Comparison of ENCODE assay signal across 8 cellular contexts in the genomic region with DNA sequence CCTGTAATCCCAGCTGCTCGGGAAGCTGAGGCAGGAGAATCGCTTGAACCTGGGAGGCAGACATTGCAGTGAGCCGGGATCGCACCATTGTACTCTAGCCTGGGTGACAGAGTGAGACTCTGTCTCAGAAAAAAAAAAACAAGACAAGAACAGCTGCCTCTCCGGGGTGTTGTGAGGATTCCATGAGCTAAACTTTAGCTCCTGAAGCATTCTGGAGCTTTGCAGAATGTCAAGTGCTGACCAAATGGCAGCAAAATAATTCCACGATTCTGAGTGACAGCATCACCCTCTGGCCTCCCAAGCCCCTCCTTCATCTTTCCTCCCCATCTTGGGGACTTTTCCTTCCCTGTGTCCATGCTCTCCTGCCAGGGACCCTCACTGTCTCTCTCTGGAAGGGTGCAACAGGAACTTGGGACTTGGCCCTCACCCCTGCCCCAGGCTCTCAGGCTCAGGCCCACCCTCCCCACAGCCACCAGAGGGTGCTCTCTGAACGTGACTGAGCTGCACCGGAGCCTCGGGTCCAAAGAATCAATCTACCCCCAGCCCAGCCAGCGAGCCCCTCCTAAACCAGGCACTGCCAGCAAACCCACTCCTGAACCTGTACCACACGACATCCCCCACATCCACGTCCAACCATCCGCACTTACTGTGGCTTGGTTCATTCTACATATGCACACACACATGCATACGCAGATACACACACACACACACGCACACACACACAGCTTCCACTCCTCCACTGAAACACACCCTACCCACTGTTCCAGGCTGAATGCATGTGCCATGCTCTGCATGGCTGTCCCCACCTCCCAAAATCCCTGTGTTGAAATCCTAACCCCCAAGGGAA. TPM values are rescaled to one million over a fixed set of nuclear protein-coding genes. Genes with fewer than 3 reads are reported as not detected.
DNase-seq lines count a peak whose midpoint lies in the region; ATAC-seq and TF ChIP-seq lines count a peak whose summit lies in the region.

No MANE protein-coding gene starts in this region.

- 54% methylated on average over 15 of the region's 15 CpGs; no CpG with 5 or more reads in 1 of the 2 donors for WGBS in transverse colon (ENCODE audit: low coverage in 1 of 2), 2 donors

- H3K36me3 ChIP-seq in Caco-2 (ENCODE audit: control insufficient read depth, insufficient read depth, low read length), result no peaks in the 10 kb centered on the region
- peaks cover 4 to 38% of the 10 kb centered on the region in 2 donors for H3K36me3 ChIP-seq in duodenal mucosa (ENCODE audit: control insufficient read depth in 1 of 2, insufficient read depth in 2 of 2, low read length in 2 of 2)
- no peaks in the 10 kb centered on the region for H3K36me3 ChIP-seq in transverse colon

- DNase-seq in Caco-2, result peak; percentile 50 to 68
- peak; percentile 91 for DNase-seq in activated CD4-positive, alpha-beta T cell treated with anti-CD3 and anti-CD28 coated beads, Interleukin-2, amount 10 ng/mL, durations not matched to agents 24 days and 14 days
- DNase-seq in naive thymus-derived CD8-positive, alpha-beta T cell, result peak; percentile 47 to 79 (median 69)
- DNase-seq in transverse colon, result peak; percentile 68
- DNase-seq in NCI-H187 (lab: John Stamatoyannopoulos, UW), result no peak

- peak; percentile 74 to 75 for ATAC-seq in naive thymus-derived CD8-positive, alpha-beta T cell
- no peak for ATAC-seq in GM21619 (IDR thresholded peaks at IDR 0.05; ENCODE audit: unreplicated experiment)

- peaks cover 59% of the 10 kb centered on the region for H3K36me3 Mint-ChIP-seq in Caco-2 (ENCODE audit: insufficient read depth, unreplicated experiment)
- H3K36me3 Mint-ChIP-seq in activated CD4-positive, alpha-beta T cell treated with anti-CD3 and anti-CD28 coated beads, Interleukin-2, amount 10 ng/mL, durations not matched to agents 24 days and 14 days (ENCODE audit: low read depth), result peaks cover 3% of the 10 kb centered on the region
- no peaks in the 10 kb centered on the region for H3K36me3 Mint-ChIP-seq in naive thymus-derived CD8-positive, alpha-beta T cell

- TF ChIP-seq CTCF in Caco-2 (IDR thresholded peaks at IDR 0.05; ENCODE audit: insufficient read depth in 1 of 2, low read depth in 1 of 2, low read length in 1 of 2, severe bottlenecking in 1 of 2, unreplicated experiment in 1 of 2) (peak; percentile 68 to 85), transverse colon (IDR thresholded peaks at IDR 0.05) (peak; percentile 63 to 91 (median 74))

- peaks cover 21% of the 10 kb centered on the region for H3K4me1 Mint-ChIP-seq in Caco-2 (ENCODE audit: low read depth, unreplicated experiment)
- peaks cover 24% of the 10 kb centered on the region for H3K4me1 Mint-ChIP-seq in activated CD4-positive, alpha-beta T cell treated with anti-CD3 and anti-CD28 coated beads, Interleukin-2, amount 10 ng/mL, durations not matched to agents 24 days and 14 days
- H3K4me1 Mint-ChIP-seq in naive thymus-derived CD8-positive, alpha-beta T cell, result peaks cover 18 to 26% (median 23%) of the 10 kb centered on the region in 4 donors

- H3K9me3 Mint-ChIP-seq in Caco-2 (ENCODE audit: unreplicated experiment), result no peaks in the 10 kb centered on the region
- H3K9me3 Mint-ChIP-seq in activated CD4-positive, alpha-beta T cell treated with anti-CD3 and anti-CD28 coated beads, Interleukin-2, amount 10 ng/mL, durations not matched to agents 24 days and 14 days, result no peaks in the 10 kb centered on the region
- H3K9me3 Mint-ChIP-seq in naive thymus-derived CD8-positive, alpha-beta T cell, result no peaks in the 10 kb centered on the region

- POLR2A ChIA-PET in Caco-2 (lab: Charles Lee), result no interaction called here
- POLR2A ChIA-PET in naive thymus-derived CD8-positive, alpha-beta T cell (lab: Charles Lee), result interaction anchor here (1.1 to 2.5 kb wide), 7 partner anchors 10 to 143 kb away, joined by 3 to 18 read pairs (median 5); partner anchors contain the start of gene ACOT7

- H3K27ac Mint-ChIP-seq in Caco-2 (ENCODE audit: unreplicated experiment), result peak overlapping the region; percentile 53
- peak overlapping the region; percentile 90 for H3K27ac Mint-ChIP-seq in activated CD4-positive, alpha-beta T cell treated with anti-CD3 and anti-CD28 coated beads, Interleukin-2, amount 10 ng/mL, durations not matched to agents 24 days and 14 days
- peak overlapping the region; percentile 82 to 97 (median 92) for H3K27ac Mint-ChIP-seq in naive thymus-derived CD8-positive, alpha-beta T cell

- no TSS peak for BruUV-seq in Caco-2 (replicated peaks; lab: Mats Ljungman, UMichigan)

- no peaks in the 10 kb centered on the region for H3K27me3 Mint-ChIP-seq in Caco-2 (ENCODE audit: insufficient read depth, unreplicated experiment)
- no peaks in the 10 kb centered on the region for H3K27me3 Mint-ChIP-seq in activated CD4-positive, alpha-beta T cell treated with anti-CD3 and anti-CD28 coated beads, Interleukin-2, amount 10 ng/mL, durations not matched to agents 24 days and 14 days
- H3K27me3 Mint-ChIP-seq in naive thymus-derived CD8-positive, alpha-beta T cell, result no peaks in the 10 kb centered on the region

- in situ Hi-C loops in transverse colon (cut with MboI; ENCODE audit: low pct_ligation_motif_present in 1 of 4, low pct_unique_long_range_greater_than_20kb in 1 of 4, low sequenced_read_pairs in 3 of 4), result loop anchor here (5.0 to 25.0 kb wide), 5 partner anchors 57 to 311 kb away; partner anchors contain the start of genes KCNAB2 (in 2 of the 4) and HES3 (in 1 of the 4)

- no peaks in the 10 kb centered on the region for H3K27me3 ChIP-seq in Caco-2 (replicated peaks; ENCODE audit: control insufficient read depth, insufficient read depth, low read length)
- H3K27me3 ChIP-seq in duodenal mucosa (ENCODE audit: control insufficient read depth in 1 of 2, insufficient read depth in 2 of 2, low read length in 2 of 2), result no peaks in the 10 kb centered on the region
- no peaks in the 10 kb centered on the region for H3K27me3 ChIP-seq in transverse colon

- H3K4me3 ChIP-seq in Caco-2 (ENCODE audit: low read depth, low read length) (no peak overlapping the region), duodenal mucosa (ENCODE audit: low read depth in 1 of 2, low read length in 2 of 2) (peak overlapping the region; percentile 15 to 54), transverse colon (no peak overlapping the region)

- peaks cover 11% of the 10 kb centered on the region for H3K4me1 ChIP-seq in Caco-2
- peaks cover 41 to 54% of the 10 kb centered on the region in 2 donors for H3K4me1 ChIP-seq in duodenal mucosa (ENCODE audit: control insufficient read depth in 1 of 2, insufficient read depth in 2 of 2, low read length in 2 of 2)
- peaks cover 0 to 43% (median 34%) of the 10 kb centered on the region in 4 donors for H3K4me1 ChIP-seq in transverse colon

- TF ChIP-seq POLR2A in transverse colon (IDR thresholded peaks at IDR 0.05), result no peak

- intact Hi-C loops in Caco-2 (cut with micrococcal nuclease; ENCODE audit: unreplicated experiment), result loop anchor here (1.0 kb wide), 3 partner anchors 30 to 56 kb away; no protein-coding TSS in a partner anchor
- intact Hi-C loops in activated CD4-positive, alpha-beta T cell treated with anti-CD3 and anti-CD28 coated beads, Interleukin-2, amount 10 ng/mL, durations not matched to agents 24 days and 14 days (cut with micrococcal nuclease), result loop anchor here (1.0 kb wide), 3 partner anchors 11 to 56 kb away; partner anchors contain the start of gene ACOT7
- intact Hi-C loops in transverse colon (cut with DNase I; ENCODE audit: low total_unique reads), result no loop called here

- CTCF ChIA-PET in Caco-2 (lab: Charles Lee), result interaction anchor here (0.6 to 1.3 kb wide), 11 partner anchors 11 to 101 kb away, joined by 3 to 8 read pairs (median 3); partner anchors contain the start of genes ACOT7 and HES2

- TF ChIP-seq EP300 in Ishikawa (IDR thresholded peaks at IDR 0.05; ENCODE audit: borderline replicate concordance) (no peak), transverse colon (IDR thresholded peaks at IDR 0.05; ENCODE audit: low read depth) (no peak)

- peak overlapping the region; percentile 16 for H3K27ac ChIP-seq in duodenal mucosa (ENCODE audit: low read depth, low read length)
- H3K27ac ChIP-seq in transverse colon, result peak overlapping the region; percentile 52 to 68 (median 60)

- no peak overlapping the region for H3K4me3 Mint-ChIP-seq in Caco-2 (ENCODE audit: unreplicated experiment)
- H3K4me3 Mint-ChIP-seq in activated CD4-positive, alpha-beta T cell treated with anti-CD3 and anti-CD28 coated beads, Interleukin-2, amount 10 ng/mL, durations not matched to agents 24 days and 14 days, result peak overlapping the region; percentile 77
- peak overlapping the region; percentile 60 to 89 (median 74) for H3K4me3 Mint-ChIP-seq in naive thymus-derived CD8-positive, alpha-beta T cell

- H3K9me3 ChIP-seq in Caco-2 (no peaks in the 10 kb centered on the region), duodenal mucosa (ENCODE audit: control insufficient read depth in 1 of 2, low read length in 2 of 2) (no peaks in the 10 kb centered on the region), transverse colon (no peaks in the 10 kb centered on the region)

- TF ChIP-seq RAD21 in Ishikawa (IDR thresholded peaks at IDR 0.05; ENCODE audit: low read depth), result peak; percentile 72

- peak overlapping the region; percentile 4 to 43 for H3K9ac ChIP-seq in duodenal mucosa (ENCODE audit: low read depth in 1 of 2, low read length in 2 of 2)

TF ChIP-seq in Ishikawa, 13 proteins besides CTCF, POLR2A, EP300 and RAD21 (continues in another document):
- TF ChIP-seq TEAD4 (IDR thresholded peaks at IDR 0.05), result no peak
- TF ChIP-seq USF1 (IDR thresholded peaks at IDR 0.05), result no peak
- no peak for TF ChIP-seq YY1 (IDR thresholded peaks at IDR 0.05; ENCODE audit: low read depth)
- TF ChIP-seq MAX (IDR thresholded peaks at IDR 0.05), result no peak
- no peak for TF ChIP-seq FOXM1 (IDR thresholded peaks at IDR 0.05; ENCODE audit: borderline replicate concordance, low read depth)
- TF ChIP-seq ZBTB7A (IDR thresholded peaks at IDR 0.05; ENCODE audit: low read depth), result no peak
- TF ChIP-seq NFIC (IDR thresholded peaks at IDR 0.05), result no peak
- no peak for TF ChIP-seq TCF12 (IDR thresholded peaks at IDR 0.05; ENCODE audit: low read depth)
- TF ChIP-seq EGR1 (IDR thresholded peaks at IDR 0.05), result no peak

RNA-seq across cellular contexts. Expression of gene ACOT7, which starts 45.7 kb away (rescaled TPM):
- total RNA-seq in Caco-2 (2022) (179 and 221 TPM in 2 replicates), transverse colon (10 to 100 TPM in 3 of 4 donors, 1 to 10 TPM in 1; 5.6 to 55.0 (median 31.0) TPM)
- total RNA-seq in activated CD4-positive, alpha-beta T cell treated with anti-CD3 and anti-CD28 coated beads, Interleukin-2, amount 10 ng/mL, durations not matched to agents 24 days and 14 days, result 133 and 136 TPM in 2 replicates
- total RNA-seq in naive thymus-derived CD8-positive, alpha-beta T cell, result 1 to 10 TPM; 4.3 to 4.9 TPM
- polyA plus RNA-seq in naive thymus-derived CD8-positive, alpha-beta T cell, result 1 to 10 TPM; 5.6 to 9.4 (median 7.8) TPM

Comparison
In these comparisons a context has a peak if more than half of its experiments do, and no peak if none do; other contexts are left out.
1. DNase-seq: peak in Caco-2 (2 of 2), activated CD4-positive, alpha-beta T cell treated with anti-CD3 and anti-CD28 coated beads, Interleukin-2, amount 10 ng/mL, durations not matched to agents 24 days and 14 days (single experiment), naive thymus-derived CD8-positive, alpha-beta T cell (10 of 10) and transverse colon (single experiment); none in NCI-H187 (0 of 2).
2. H3K4me3 ChIP-seq: peak in duodenal mucosa (2 of 2); none in Caco-2 (single experiment) and transverse colon (0 of 4).
3. Peak in every context shown above with its lines, with median percentiles within 50 percentile points of each other: H3K27ac Mint-ChIP-seq.